Comparison of ENCODE assay signal across 8 cellular contexts in genomic region chr20:38472513-38473352, GRCh38. TPM values are rescaled to one million over a fixed set of nuclear protein-coding genes. Genes with fewer than 3 reads are reported as not detected.
DNase-seq lines count a peak whose midpoint lies in the region; ATAC-seq and TF ChIP-seq lines count a peak whose summit lies in the region.

Gene RALGAPB (plus strand): TSS chr20:38472843. CDS start chr20:38488433, 15,590 bp downstream.

- peak within 1 kb of the TSS; percentile 82 for H3K4me3 ChIP-seq in ovary
- H3K4me3 ChIP-seq in thyroid gland (replicated peaks in 1 of 3): peak within 1 kb of the TSS; percentile 58 to 91 (median 73)

- intact Hi-C loops in Right ventricle myocardium inferior (cut with DNase I): loop anchor here (5.0 kb wide), 1 partner anchor 35 kb away; the partner anchor contains the start of gene SNHG17
- intact Hi-C loops in ovary (cut with DNase I): no loop called here
- intact Hi-C loops in thyroid gland (cut with DNase I): no loop called here

- H3K4me1 ChIP-seq in ovary (ENCODE audit: insufficient read depth) (peaks cover 4% of the 10 kb centered on the region), thyroid gland (peaks cover 18 to 26% of the 10 kb centered on the region in 2 donors)

- TF ChIP-seq CTCF in GM12873 (IDR thresholded peaks at IDR 0.05; ENCODE audit: insufficient read depth, low read depth, low read length, missing control alignments) (peak; percentile 50), ovary (IDR thresholded peaks at IDR 0.05) (no peak), thyroid gland (IDR thresholded peaks at IDR 0.05) (peak in 4 of 6 experiments; percentile 37 to 46 (median 42))

- H3K27me3 ChIP-seq in ovary (no peaks in the 10 kb centered on the region), thyroid gland (no peaks in the 10 kb centered on the region)

- ATAC-seq in HG02763 (IDR thresholded peaks at IDR 0.05; ENCODE audit: unreplicated experiment) (peak; percentile 88), Right ventricle myocardium inferior (peak; percentile 98)

- peak; percentile 100 for DNase-seq in NCI-H1417 (lab: John Stamatoyannopoulos, UW)
- peak; percentile 99 to 100 for DNase-seq in SW 1271 (lab: John Stamatoyannopoulos, UW)
- peak; percentile 93 for DNase-seq in activated naive CD8-positive, alpha-beta T cell treated with anti-CD3 and anti-CD28 coated beads, Interleukin-2, amount 50 U/mL, for 16 hours (ENCODE audit: low read depth, low spot score)
- DNase-seq in Right ventricle myocardium inferior (ENCODE audit: missing footprints): peak; percentile 100
- DNase-seq in ovary: peak; percentile 99 to 100 (median 99)
- peak; percentile 99 to 100 for DNase-seq in thyroid gland

- H3K27ac ChIP-seq in ovary: peak within 1 kb of the TSS; percentile 80 to 83
- H3K27ac ChIP-seq in thyroid gland: peak within 1 kb of the TSS; percentile 73 to 89 (median 87)

- 0 to 1% (median 0%) methylated on average over 61 to 80 of the region's 80 CpGs for WGBS in ovary, 3 donors
- WGBS in thyroid gland, 2 donors: 0 to 1% methylated on average over 51 to 64 of the region's 80 CpGs

- TF ChIP-seq POLR2A in ovary (IDR thresholded peaks at IDR 0.05) (peak; percentile 76), thyroid gland (IDR thresholded peaks at IDR 0.05) (peak in 1 of 2 donors; percentile 86)

- H3K9me3 ChIP-seq in ovary (no peaks in the 10 kb centered on the region), thyroid gland (no peaks in the 10 kb centered on the region)

- H3K36me3 ChIP-seq in ovary (no peaks in the 10 kb centered on the region), thyroid gland (no peaks in the 10 kb centered on the region)

- no peak for TF ChIP-seq EP300 in ovary (IDR thresholded peaks at IDR 0.05)

RNA-seq across cellular contexts. Expression of gene RALGAPB, which starts in this region (rescaled TPM):
- 21.9 TPM for total RNA-seq in Right ventricle myocardium inferior
- total RNA-seq in ovary: 10 to 100 TPM; 27.0 to 41.3 (median 32.5) TPM
- 10 to 100 TPM; 10.4 to 26.3 TPM for polyA plus RNA-seq in ovary
- 10 to 100 TPM; 53.6 to 79.8 (median 62.1) TPM for total RNA-seq in thyroid gland

Comparison
In these comparisons a context has a peak if more than half of its experiments do, and no peak if none do; other contexts are left out.
1. Peak in every context shown above with its lines: DNase-seq, ATAC-seq, H3K4me3 ChIP-seq and H3K27ac ChIP-seq.
2. CTCF ChIP-seq: peak in GM12873 (single experiment) and thyroid gland (4 of 6); none in ovary (0 of 3).